Comparison of ENCODE assay signal across 1 cellular context in genomic region chr11:116776522-116776984, GRCh38.
TF ChIP-seq lines count a peak whose summit lies in the region.

No MANE protein-coding gene starts in this region.

TF ChIP-seq in K562, 482 proteins besides CTCF, POLR2A, EP300 and RAD21 (continued from another document):
- TF ChIP-seq CCNT2 (IDR thresholded peaks at IDR 0.05; ENCODE audit: borderline replicate concordance, extremely low read depth, insufficient read length, low read depth, low read length) (peak; percentile 50), RBM34 (IDR thresholded peaks at IDR 0.05; ENCODE audit: borderline replicate concordance, insufficient read depth, low read length) (no peak), MTA2 (IDR thresholded peaks at IDR 0.05; ENCODE audit: low read depth) (peak; percentile 63), MYC (IDR thresholded peaks at IDR 0.05; ENCODE audit: low read depth, low read length) (no peak), MYC (CRISPR knock-in tag; IDR thresholded peaks at IDR 0.05; ENCODE audit: borderline replicate concordance, low read depth) (no peak), KLF16 (IDR thresholded peaks at IDR 0.05) (no peak; the same call in 1 of the 2 replicates), C11orf30 (IDR thresholded peaks at IDR 0.05; ENCODE audit: low read depth) (peak; percentile 68), NFATC3 (IDR thresholded peaks at IDR 0.05) (no peak), BMI1 (IDR thresholded peaks at IDR 0.05; ENCODE audit: low read length) (no peak), CEBPG (CRISPR knock-in tag; IDR thresholded peaks at IDR 0.05) (no peak), CEBPG (tag; conservative IDR thresholded peaks at IDR 0.05 in 1 of 2, IDR thresholded peaks at IDR 0.05 in 1 of 2) (peak in 1 of 2 experiments; percentile 46; a peak in 1 of 4 replicates), CEBPB (tag; IDR thresholded peaks at IDR 0.05) (peak; percentile 83), ZNF124 (CRISPR knock-in tag; IDR thresholded peaks at IDR 0.05) (no peak), IRF1 (CRISPR knock-in tag; IDR thresholded peaks at IDR 0.05; ENCODE audit: borderline replicate concordance) (no peak), FOXJ2 (tag; IDR thresholded peaks at IDR 0.05) (no peak), TEAD1 (CRISPR knock-in tag; IDR thresholded peaks at IDR 0.05) (no peak), FOSL1 (tag; conservative IDR thresholded peaks at IDR 0.05) (peak; percentile 60; the same call in 1 of the 2 replicates), SMARCA5 (IDR thresholded peaks at IDR 0.05) (no peak), TRIM28 (IDR thresholded peaks at IDR 0.05) (no peak), NBN (IDR thresholded peaks at IDR 0.05; ENCODE audit: low read depth) (no peak), SRSF7 (optimal IDR thresholded peaks at IDR 0.05; ENCODE audit: low read depth, low read length) (no peak), TAL1 (IDR thresholded peaks at IDR 0.05) (peak; percentile 82), TCF3 (CRISPR knock-in tag; IDR thresholded peaks at IDR 0.05) (peak; percentile 79), TEAD4 (IDR thresholded peaks at IDR 0.05; ENCODE audit: low read length) (peak; percentile 85; the same call in 1 of the 2 replicates), TEAD4 (CRISPR knock-in tag; IDR thresholded peaks at IDR 0.05; ENCODE audit: borderline replicate concordance) (no peak), KLF1 (tag; IDR thresholded peaks at IDR 0.05) (no peak), GATA2 (CRISPR knock-in tag; IDR thresholded peaks at IDR 0.05) (0 out of 2 replicates have a peak, but pooled peaks have one; percentile 12), ZNF507 (tag; conservative IDR thresholded peaks at IDR 0.05) (no peak), MAFF (IDR thresholded peaks at IDR 0.05; ENCODE audit: low read length) (peak; percentile 44; the same call in 1 of the 2 replicates), POLR2AphosphoS5 (IDR thresholded peaks at IDR 0.05; ENCODE audit: control insufficient read depth, insufficient read depth, low read depth, low read length) (peak; percentile 37), KDM1A (IDR thresholded peaks at IDR 0.05) (no peak), NFE2 (IDR thresholded peaks at IDR 0.05; ENCODE audit: low read depth) (peak; percentile 70), MEF2D (tag; conservative IDR thresholded peaks at IDR 0.05; ENCODE audit: low read depth) (no peak), USF1 (CRISPR knock-in tag; IDR thresholded peaks at IDR 0.05) (no peak), TAF7 (tag; IDR thresholded peaks at IDR 0.05) (no peak), ARID1B (IDR thresholded peaks at IDR 0.05) (peak; percentile 85), HMBOX1 (IDR thresholded peaks at IDR 0.05) (peak; percentile 90), MAFK (IDR thresholded peaks at IDR 0.05; ENCODE audit: low read length) (peak; percentile 52; the same call in 1 of the 2 replicates), ZBTB8A (IDR thresholded peaks at IDR 0.05; ENCODE audit: partially characterized antibody) (no peak), SMAD4 (CRISPR knock-in tag; conservative IDR thresholded peaks at IDR 0.05) (0 out of 2 replicates have a peak, but pooled peaks have one; percentile 39), RCOR1 (IDR thresholded peaks at IDR 0.05; ENCODE audit: borderline replicate concordance in 1 of 2, low read depth in 2 of 2, low read length in 2 of 2) (peak in 1 of 2 experiments; percentile 53; a peak in 2 of 4 replicates)
- TF ChIP-seq, protein P1, sequence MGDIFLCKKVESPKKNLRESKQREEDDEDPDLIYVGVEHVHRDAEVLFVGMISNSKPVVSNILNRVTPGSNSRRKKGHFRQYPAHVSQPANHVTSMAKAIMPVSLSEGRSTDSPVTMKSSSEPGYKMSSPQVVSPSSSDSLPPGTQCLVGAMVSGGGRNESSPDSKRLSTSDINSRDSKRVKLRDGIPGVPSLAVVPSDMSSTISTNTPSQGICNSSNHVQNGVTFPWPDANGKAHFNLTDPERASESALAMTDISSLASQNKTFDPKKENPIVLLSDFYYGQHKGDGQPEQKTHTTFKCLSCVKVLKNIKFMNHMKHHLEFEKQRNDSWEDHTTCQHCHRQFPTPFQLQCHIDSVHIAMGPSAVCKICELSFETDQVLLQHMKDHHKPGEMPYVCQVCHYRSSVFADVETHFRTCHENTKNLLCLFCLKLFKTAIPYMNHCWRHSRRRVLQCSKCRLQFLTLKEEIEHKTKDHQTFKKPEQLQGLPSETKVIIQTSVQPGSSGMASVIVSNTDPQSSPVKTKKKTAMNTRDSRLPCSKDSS (IDR thresholded peaks at IDR 0.05; ENCODE audit: low read depth, partially characterized antibody) = no peak
